12 cellular contexts compared by ENCODE assay signal in genomic region chr20:49285813-49286494, GRCh38. TPM values are rescaled to one million over a fixed set of nuclear protein-coding genes. Genes with fewer than 3 reads are reported as not detected.
DNase-seq lines count a peak whose midpoint lies in the region; ATAC-seq and TF ChIP-seq lines count a peak whose summit lies in the region.
"Had no signal": no experiment of that assay in that cellular context is flagged by ENCODE, and none has a peak within 500 bp of the region (broad histone marks: within the 10 kb centered on the region; RNA-seq: fewer than 3 reads in every experiment).

No MANE protein-coding gene starts in this region.

- peak overlapping the region in 2 of 4 donors; percentile 24 to 35 for H3K4me3 Mint-ChIP-seq in CD4-positive, CD25-positive, alpha-beta regulatory T cell
- peak overlapping the region; percentile 27 to 100 for H3K4me3 Mint-ChIP-seq in activated T-cell treated with anti-CD3 and anti-CD28 coated beads, Interleukin-2, amount 50 U/mL, for 72 hours

- H2AFZ ChIP-seq in HCT116 (ENCODE audit: low read depth, low read length, poor library complexity, severe bottlenecking) (no peak overlapping the region), trophoblast cell (ENCODE audit: insufficient read depth, low read length, poor library complexity) (no peak overlapping the region)

- no peak for DNase-seq in CD4-positive, CD25-positive, alpha-beta regulatory T cell
- DNase-seq in HCT116 (ENCODE audit: low read depth, low spot score), result no peak
- no peak for DNase-seq in activated T-cell treated with anti-CD3 and anti-CD28 coated beads, Interleukin-2, amount 50 U/mL, for 72 hours
- no peak for DNase-seq in stimulated activated CD4-positive, alpha-beta T cell treated with anti-CD3 and anti-CD28 coated beads, Interleukin-15, amount 100 ng/mL, for 24 hours
- no peak for DNase-seq in vagina (ENCODE audit: extremely low spot score in 2 of 2)
- no peak for DNase-seq in trophoblast cell
- DNase-seq: activated CD4-positive, alpha-beta T cell treated with anti-CD3 and anti-CD28 coated beads for 1 hour; GF-D8; MM.1S; naive B cell had no signal

- no peak overlapping the region for H3K4ac ChIP-seq in trophoblast cell (ENCODE audit: low read depth, low read length)

- H3K27ac Mint-ChIP-seq in CD4-positive, CD25-positive, alpha-beta regulatory T cell, result peak overlapping the region in 1 of 3 donors; percentile 49
- H3K27ac Mint-ChIP-seq in activated T-cell treated with anti-CD3 and anti-CD28 coated beads, Interleukin-2, amount 50 U/mL, for 72 hours, result peak overlapping the region; percentile 96

- H3K27me3 ChIP-seq in CD4-positive, CD25-positive, alpha-beta regulatory T cell (ENCODE audit: control insufficient read depth, insufficient read depth, low read length), result no peaks in the 10 kb centered on the region
- H3K27me3 ChIP-seq in HCT116 (ENCODE audit: insufficient read depth, low read length) (no peaks in the 10 kb centered on the region), mucosa of rectum (ENCODE audit: control insufficient read depth in 2 of 2, insufficient read depth in 2 of 2, low read length in 2 of 2) (no peaks in the 10 kb centered on the region), vagina (no peaks in the 10 kb centered on the region), trophoblast cell (ENCODE audit: insufficient read depth, low read length) (no peaks in the 10 kb centered on the region)

- POLR2A ChIA-PET in HCT116 (lab: Charles Lee), result interaction anchor here (3.2 kb wide), 1 partner anchor 8 kb away, joined by 15 read pairs; the partner anchor contains the start of gene ZNFX1

- no peak overlapping the region for H2BK12ac ChIP-seq in trophoblast cell (ENCODE audit: low read length)

- H3K4me2 ChIP-seq in HCT116 (ENCODE audit: low read length), result peak overlapping the region; percentile 12; the same call in 1 of the 2 replicates
- H3K4me2 ChIP-seq in trophoblast cell (ENCODE audit: low read length), result no peak overlapping the region

- no TSS peak for BruUV-seq in HCT116 (replicated peaks; lab: Mats Ljungman, UMichigan)

- no peak for TF ChIP-seq POLR2A in HCT116 (IDR thresholded peaks at IDR 0.05; ENCODE audit: borderline replicate concordance, extremely low read depth, insufficient read depth, insufficient read length)
- no peak for TF ChIP-seq POLR2A in vagina (IDR thresholded peaks at IDR 0.05)

- H3K79me2 ChIP-seq in HCT116 (ENCODE audit: insufficient read depth, low read length) (peaks cover 76% of the 10 kb centered on the region), trophoblast cell (ENCODE audit: control insufficient read depth, insufficient read depth, low read length, poor library complexity) (peaks cover 3% of the 10 kb centered on the region)

- no CpG with 5 or more reads among the region's 4 CpGs for WGBS in trophoblast cell (ENCODE audit: extremely low coverage, insufficient coverage, insufficient read length)

- H3K4me3 ChIP-seq in CD4-positive, CD25-positive, alpha-beta regulatory T cell (ENCODE audit: low read depth, low read length), result peak overlapping the region; percentile 45
- no peak overlapping the region for H3K4me3 ChIP-seq in HCT116 (replicated peaks in 1 of 2; ENCODE audit: low read depth in 1 of 2, low read length in 2 of 2)
- H3K4me3 ChIP-seq in mucosa of rectum (ENCODE audit: low read length in 2 of 2), result peak overlapping the region; percentile 1 to 9
- H3K4me3 ChIP-seq in vagina, result no peak overlapping the region
- no peak overlapping the region for H3K4me3 ChIP-seq in trophoblast cell (ENCODE audit: low read depth, low read length)

- H4K8ac ChIP-seq in trophoblast cell (ENCODE audit: low read depth, low read length), result no peak overlapping the region

- no peak for TF ChIP-seq RAD21 in HCT116 (IDR thresholded peaks at IDR 0.05; ENCODE audit: low read depth)

- H3K79me1 ChIP-seq in trophoblast cell (ENCODE audit: low read length), result no peaks in the 10 kb centered on the region

- H3K27ac ChIP-seq in CD4-positive, CD25-positive, alpha-beta regulatory T cell (ENCODE audit: insufficient read depth, low read length, poor library complexity, severe bottlenecking), result no peak overlapping the region
- H3K27ac ChIP-seq in HCT116 (ENCODE audit: low read depth, low read length) (no peak overlapping the region; the same call in 1 of the 2 replicates), mucosa of rectum (ENCODE audit: low read depth in 2 of 2, low read length in 2 of 2) (peak overlapping the region in 1 of 2 donors; percentile 66), vagina (no peak overlapping the region), trophoblast cell (ENCODE audit: low read depth, low read length) (no peak overlapping the region)

- no peak for TF ChIP-seq CTCF in HCT116 (IDR thresholded peaks at IDR 0.05 in 2 of 3, conservative IDR thresholded peaks at IDR 0.05 in 1 of 3; ENCODE audit: borderline replicate concordance in 1 of 3, insufficient read depth in 1 of 3, low read depth in 2 of 3, low read length in 2 of 3)
- TF ChIP-seq CTCF in vagina (IDR thresholded peaks at IDR 0.05), result no peak

- no peak overlapping the region for H2BK120ac ChIP-seq in trophoblast cell (ENCODE audit: insufficient read depth, low read length, poor library complexity)

- intact Hi-C loops in HCT116 (cut with micrococcal nuclease), result no loop called here
- intact Hi-C loops in vagina (cut with DNase I), result no loop called here

- H3K4me1 ChIP-seq in CD4-positive, CD25-positive, alpha-beta regulatory T cell (ENCODE audit: control insufficient read depth, insufficient read depth, low read length, poor library complexity, severe bottlenecking), result no peaks in the 10 kb centered on the region
- peaks cover 37 to 77% of the 10 kb centered on the region in 2 experiments for H3K4me1 ChIP-seq in HCT116 (ENCODE audit: control insufficient read depth in 1 of 2, insufficient read depth in 2 of 2, low read length in 2 of 2)
- peaks cover 5 to 7% of the 10 kb centered on the region in 2 donors for H3K4me1 ChIP-seq in mucosa of rectum (ENCODE audit: control insufficient read depth in 2 of 2, insufficient read depth in 2 of 2, low read length in 2 of 2)
- H3K4me1 ChIP-seq in vagina, result peaks cover 41% of the 10 kb centered on the region
- peaks cover 16 to 22% of the 10 kb centered on the region in 2 experiments for H3K4me1 ChIP-seq in trophoblast cell (ENCODE audit: control insufficient read depth in 1 of 2, insufficient read depth in 2 of 2, low read length in 2 of 2)

- no peak overlapping the region for H3K23ac ChIP-seq in trophoblast cell (ENCODE audit: low read length)

- no peak overlapping the region for H3K14ac ChIP-seq in trophoblast cell (ENCODE audit: low read length)

- H3K18ac ChIP-seq in trophoblast cell (ENCODE audit: low read length), result no peak overlapping the region

- peaks cover 98% of the 10 kb centered on the region for H3K36me3 Mint-ChIP-seq in CD4-positive, CD25-positive, alpha-beta regulatory T cell
- peaks cover 65 to 87% of the 10 kb centered on the region in 2 donors for H3K36me3 Mint-ChIP-seq in activated T-cell treated with anti-CD3 and anti-CD28 coated beads, Interleukin-2, amount 50 U/mL, for 72 hours (ENCODE audit: insufficient read depth in 2 of 2)

- no peak overlapping the region for H2BK5ac ChIP-seq in trophoblast cell (ENCODE audit: low read depth, low read length, poor library complexity)

- no peaks in the 10 kb centered on the region for H3K27me3 Mint-ChIP-seq in CD4-positive, CD25-positive, alpha-beta regulatory T cell
- H3K27me3 Mint-ChIP-seq in activated T-cell treated with anti-CD3 and anti-CD28 coated beads, Interleukin-2, amount 50 U/mL, for 72 hours (ENCODE audit: low read depth), result no peaks in the 10 kb centered on the region
- H3K27me3 Mint-ChIP-seq: naive B cell had no signal

- no peak overlapping the region for H4K91ac ChIP-seq in trophoblast cell (ENCODE audit: low read depth, low read length)

- peaks cover 0 to 86% (median 40%) of the 10 kb centered on the region in 7 donors for H3K9me3 Mint-ChIP-seq in CD4-positive, CD25-positive, alpha-beta regulatory T cell
- peaks cover 2 to 17% of the 10 kb centered on the region in 2 donors for H3K9me3 Mint-ChIP-seq in activated T-cell treated with anti-CD3 and anti-CD28 coated beads, Interleukin-2, amount 50 U/mL, for 72 hours

- H3K9me3 ChIP-seq in CD4-positive, CD25-positive, alpha-beta regulatory T cell (ENCODE audit: control insufficient read depth in 2 of 2, low read length in 2 of 2), result peaks cover 66 to 78% of the 10 kb centered on the region in 2 experiments
- H3K9me3 ChIP-seq in HCT116 (ENCODE audit: control insufficient read depth in 1 of 2, insufficient read depth in 1 of 2, low read depth in 1 of 2, low read length in 2 of 2) (no peaks in the 10 kb centered on the region), mucosa of rectum (ENCODE audit: control insufficient read depth in 2 of 2, low read length in 2 of 2) (peaks cover 48 to 53% of the 10 kb centered on the region in 2 donors), vagina (peaks cover 17% of the 10 kb centered on the region), trophoblast cell (ENCODE audit: insufficient read depth, low read depth, low read length) (peaks cover 14% of the 10 kb centered on the region)

- H3K4me1 Mint-ChIP-seq in CD4-positive, CD25-positive, alpha-beta regulatory T cell, result peaks cover 20 to 60% (median 37%) of the 10 kb centered on the region in 4 donors
- H3K4me1 Mint-ChIP-seq in activated T-cell treated with anti-CD3 and anti-CD28 coated beads, Interleukin-2, amount 50 U/mL, for 72 hours (ENCODE audit: low read depth), result peaks cover 70% of the 10 kb centered on the region

- peaks cover 91% of the 10 kb centered on the region for H4K20me1 ChIP-seq in HCT116 (ENCODE audit: insufficient read depth)

- ATAC-seq in CD4-positive, CD25-positive, alpha-beta regulatory T cell (ENCODE audit: low read depth in 2 of 2), result no peak
- no peak for ATAC-seq in HCT116
- peak in 1 of 2 donors; percentile 4 for ATAC-seq in activated T-cell treated with anti-CD3 and anti-CD28 coated beads, Interleukin-2, amount 50 U/mL, for 72 hours (replicated peaks in 1 of 2)
- ATAC-seq in HG03439 (IDR thresholded peaks at IDR 0.05; ENCODE audit: unreplicated experiment), result no peak

- H4K12ac ChIP-seq in trophoblast cell (ENCODE audit: low read depth, low read length), result no peak overlapping the region

- H3K36me3 ChIP-seq in CD4-positive, CD25-positive, alpha-beta regulatory T cell (ENCODE audit: control insufficient read depth, insufficient read depth, low read length), result peaks cover 98% of the 10 kb centered on the region
- H3K36me3 ChIP-seq in HCT116 (ENCODE audit: control insufficient read depth in 1 of 2, insufficient read depth in 2 of 2, low read length in 2 of 2), result peaks cover 81 to 83% of the 10 kb centered on the region in 2 experiments
- peaks cover 87 to 95% of the 10 kb centered on the region in 2 donors for H3K36me3 ChIP-seq in mucosa of rectum (ENCODE audit: control insufficient read depth in 2 of 2, insufficient read depth in 2 of 2, low read length in 2 of 2)
- peaks cover 3 to 98% of the 10 kb centered on the region in 2 donors for H3K36me3 ChIP-seq in vagina
- peaks cover 43 to 83% of the 10 kb centered on the region in 2 experiments for H3K36me3 ChIP-seq in trophoblast cell (ENCODE audit: control insufficient read depth in 1 of 2, insufficient read depth in 2 of 2, low read length in 2 of 2)

- no peaks in the 10 kb centered on the region for H3K9me2 ChIP-seq in HCT116 (ENCODE audit: insufficient read depth)

- RAD21 ChIA-PET in HCT116 (lab: Charles Lee; ENCODE audit: low non-redundant PET in 1 of 2, low total read pairs in 2 of 2, uncharacterized antibody in 2 of 2, unreplicated experiment in 2 of 2), result no interaction called here

- no peak overlapping the region for H2AK5ac ChIP-seq in trophoblast cell (ENCODE audit: low read length)

- CTCF ChIA-PET in HCT116 (lab: Charles Lee), result no interaction called here

- no peak overlapping the region for H3K9ac ChIP-seq in HCT116 (ENCODE audit: low read length)
- H3K9ac ChIP-seq in mucosa of rectum (ENCODE audit: low read depth in 1 of 2, low read length in 2 of 2), result no peak overlapping the region
- no peak overlapping the region for H3K9ac ChIP-seq in trophoblast cell (ENCODE audit: low read length)

RNA-seq across cellular contexts. Expression of gene ZNFX1, which starts 8.1 kb away (rescaled TPM):
- total RNA-seq in CD4-positive, CD25-positive, alpha-beta regulatory T cell, result 64.6 TPM
- polyA plus RNA-seq in CD4-positive, CD25-positive, alpha-beta regulatory T cell, result 10 to 100 TPM; 35.4 to 55.1 (median 50.2) TPM
- total RNA-seq in HCT116 (2021; ENCODE audit: unreplicated experiment) (24.1 TPM), vagina (27.5 TPM)
- polyA plus RNA-seq in HCT116 (2012), result 11.8 and 14.2 TPM in 2 replicates
- 10 to 100 TPM; 37.8 to 48.8 TPM for total RNA-seq in activated T-cell treated with anti-CD3 and anti-CD28 coated beads, Interleukin-2, amount 50 U/mL, for 72 hours
- polyA plus RNA-seq in trophoblast cell (2013), result 6.3 TPM in 2 replicates

Comparison
In these comparisons a context has a peak if more than half of its experiments do, and no peak if none do; other contexts are left out.
1. H3K4me3 ChIP-seq: peak in CD4-positive, CD25-positive, alpha-beta regulatory T cell (single experiment) and mucosa of rectum (2 of 2); none in HCT116 (0 of 2), vagina (0 of 2) and trophoblast cell (single experiment).